31 cellular contexts compared by ENCODE assay signal in the genomic region with DNA sequence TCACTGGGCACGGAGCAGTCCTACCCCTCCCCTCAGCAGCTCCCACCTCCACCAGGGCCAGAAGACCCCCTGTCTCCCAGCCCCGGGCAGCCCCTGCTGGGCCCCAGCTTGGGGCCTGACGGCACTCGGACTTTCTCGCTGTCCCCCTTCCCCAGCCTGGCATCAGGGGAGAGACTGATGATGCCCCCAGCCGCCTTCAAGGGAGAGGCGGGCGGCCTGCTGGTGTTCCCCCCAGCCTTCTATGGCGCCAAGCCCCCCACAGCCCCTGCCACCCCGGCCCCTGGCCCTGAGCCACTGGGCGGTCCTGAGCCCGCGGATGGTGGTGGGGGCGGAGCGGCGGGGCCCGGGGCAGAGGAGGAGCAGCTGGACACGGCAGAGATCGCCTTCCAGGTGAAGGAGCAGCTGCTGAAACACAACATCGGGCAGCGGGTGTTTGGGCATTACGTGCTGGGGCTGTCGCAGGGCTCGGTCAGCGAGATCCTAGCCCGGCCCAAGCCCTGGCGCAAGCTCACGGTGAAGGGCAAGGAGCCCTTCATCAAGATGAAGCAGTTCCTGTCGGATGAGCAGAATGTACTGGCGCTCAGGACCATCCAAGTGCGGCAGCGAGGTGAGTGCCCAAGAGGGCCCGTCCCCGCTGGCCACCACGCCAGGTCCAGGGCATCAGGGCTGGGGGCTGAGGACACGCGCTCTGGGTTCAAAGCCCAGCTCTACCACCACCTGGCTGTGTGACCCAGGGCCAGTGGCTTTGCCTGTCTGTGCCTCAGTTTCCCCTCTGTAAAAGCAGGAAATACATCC.
"Had no signal": no experiment of that assay in that cellular context is flagged by ENCODE, and none has a peak within 500 bp of the region (broad histone marks: within the 10 kb centered on the region; RNA-seq: fewer than 3 reads in every experiment).

No MANE protein-coding gene starts in this region.

- ATAC-seq: activated CD8-positive, alpha-beta memory T cell treated with anti-CD3 and anti-CD28 coated beads, Interleukin-2, amount 10 ng/mL, durations not matched to agents 7 days and 5 days; activated naive CD8-positive, alpha-beta T cell treated with anti-CD3 and anti-CD28 coated beads, Interleukin-2, amount 50 U/mL, for 24 hours had no signal

- H3K4me2 ChIP-seq: KMS-11 had no signal

- H3K27ac ChIP-seq: KMS-11, WERI-Rb-1 had no signal

- H3K27ac Mint-ChIP-seq: activated CD4-positive, alpha-beta memory T cell treated with anti-CD3 and anti-CD28 coated beads, Interleukin-2, amount 10 ng/mL, durations not matched to agents 7 days and 5 days; activated CD8-positive, alpha-beta memory T cell treated with anti-CD3 and anti-CD28 coated beads, Interleukin-2, amount 10 ng/mL, durations not matched to agents 7 days and 5 days; activated naive CD4-positive, alpha-beta T cell treated with anti-CD3 and anti-CD28 coated beads, Interleukin-2, amount 10 ng/mL, durations not matched to agents 7 days and 5 days; activated naive CD8-positive, alpha-beta T cell; activated naive CD8-positive, alpha-beta T cell treated with anti-CD3 and anti-CD28 coated beads, Interleukin-2, amount 50 U/mL, for 24 hours had no signal

- DNase-seq: activated CD4-positive, alpha-beta memory T cell treated with anti-CD3 and anti-CD28 coated beads, Interleukin-2, amount 10 ng/mL, durations not matched to agents 7 days and 5 days; activated CD4-positive, alpha-beta T cell treated with anti-CD3 and anti-CD28 coated beads for 1 hour; activated CD4-positive, alpha-beta T cell treated with anti-CD3 and anti-CD28 coated beads for 48 hours; activated CD4-positive, CD25-positive, alpha-beta regulatory T cell; activated CD8-positive, alpha-beta memory T cell treated with anti-CD3 and anti-CD28 coated beads for 24 hours; activated CD8-positive, alpha-beta memory T cell treated with anti-CD3 and anti-CD28 coated beads, Interleukin-2, amount 10 ng/mL, durations not matched to agents 7 days and 5 days; activated CD8-positive, alpha-beta memory T cell treated with anti-CD3 and anti-CD28 coated beads, Interleukin-2, amount 50 U/mL, for 48 hours; activated effector memory CD4-positive, alpha-beta T cell treated with Interleukin-2 at 50 U/mL for 16 hours; activated naive CD4-positive, alpha-beta T cell treated with anti-CD3 and anti-CD28 coated beads, Interleukin-2, amount 10 ng/mL, durations not matched to agents 7 days and 5 days; activated naive CD8-positive, alpha-beta T cell treated with anti-CD3 and anti-CD28 coated beads, Interleukin-2, amount 50 U/mL, for 24 hours; activated T-cell treated with anti-CD3 and anti-CD28 coated beads, Interleukin-2, amount 50 U/mL, for 48 hours; anterior cingulate cortex; central memory CD4-positive, alpha-beta T cell; MM.1S; NCI-H1092 treated with DMSO at 0.1 percent for 48 hours; NCI-H1694; NCI-H1930; NCI-H2081 treated with DMSO at 0.1 percent for 48 hours; NCI-H226; NCI-H446 treated with DMSO at 0.1 percent for 48 hours; NCI-H69; OCI-M1; Right ventricle myocardium superior; SW 1271; T-helper 1 cell; T-helper 2 cell; T1000; WERI-Rb-1 had no signal

- H3K4me3 Mint-ChIP-seq: activated CD4-positive, alpha-beta memory T cell treated with anti-CD3 and anti-CD28 coated beads, Interleukin-2, amount 10 ng/mL, durations not matched to agents 7 days and 5 days; activated CD8-positive, alpha-beta memory T cell treated with anti-CD3 and anti-CD28 coated beads, Interleukin-2, amount 10 ng/mL, durations not matched to agents 7 days and 5 days; activated naive CD4-positive, alpha-beta T cell treated with anti-CD3 and anti-CD28 coated beads, Interleukin-2, amount 10 ng/mL, durations not matched to agents 7 days and 5 days; activated naive CD8-positive, alpha-beta T cell; activated naive CD8-positive, alpha-beta T cell treated with anti-CD3 and anti-CD28 coated beads, Interleukin-2, amount 50 U/mL, for 24 hours; brain had no signal

- H3K36me3 Mint-ChIP-seq: activated naive CD4-positive, alpha-beta T cell treated with anti-CD3 and anti-CD28 coated beads, Interleukin-2, amount 10 ng/mL, durations not matched to agents 7 days and 5 days had no signal

- H3K36me3 ChIP-seq: WERI-Rb-1 had no signal

- H3K4me1 Mint-ChIP-seq: activated CD4-positive, alpha-beta memory T cell treated with anti-CD3 and anti-CD28 coated beads, Interleukin-2, amount 10 ng/mL, durations not matched to agents 7 days and 5 days; activated CD8-positive, alpha-beta memory T cell treated with anti-CD3 and anti-CD28 coated beads, Interleukin-2, amount 10 ng/mL, durations not matched to agents 7 days and 5 days had no signal
